Comparison of ENCODE assay signal across 14 cellular contexts in the genomic region with DNA sequence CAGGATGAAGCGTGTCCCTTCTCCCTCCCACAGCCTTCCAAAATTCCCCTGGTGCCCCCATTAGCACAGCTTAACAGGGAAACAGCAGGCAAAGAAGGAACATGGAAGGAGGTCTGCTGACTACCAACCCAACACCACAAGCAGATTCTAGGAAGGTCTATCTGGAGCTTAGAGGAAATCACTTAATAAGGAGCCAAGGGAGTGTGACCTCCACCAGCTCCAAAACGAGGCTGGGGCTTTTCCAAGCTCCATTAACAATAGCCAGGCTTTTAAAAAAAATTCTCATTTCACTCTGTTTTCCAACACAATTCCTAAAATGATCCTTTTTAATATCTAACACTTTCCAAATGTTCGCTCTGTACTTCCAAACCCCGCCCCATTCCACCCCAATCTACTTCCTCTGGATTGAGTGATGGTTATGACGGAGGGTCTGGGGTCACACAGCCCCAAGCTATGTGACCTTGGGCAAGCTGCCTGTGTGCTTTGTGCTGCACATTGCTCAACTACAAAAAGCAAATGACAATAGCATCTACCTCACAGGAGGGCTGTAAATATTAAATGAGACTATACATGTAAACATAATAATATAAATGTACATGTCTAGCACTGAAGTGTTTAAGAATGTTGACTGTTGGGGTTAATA. TPM values are rescaled to one million over a fixed set of nuclear protein-coding genes. Genes with fewer than 3 reads are reported as not detected.
DNase-seq lines count a peak whose midpoint lies in the region; ATAC-seq and TF ChIP-seq lines count a peak whose summit lies in the region.
"Had no signal": no experiment of that assay in that cellular context is flagged by ENCODE, and none has a peak within 500 bp of the region (broad histone marks: within the 10 kb centered on the region; RNA-seq: fewer than 3 reads in every experiment).

No MANE protein-coding gene starts in this region.

- H3K27ac Mint-ChIP-seq in MCF 10A (ENCODE audit: low read depth, unreplicated experiment) (no peak overlapping the region), memory B cell (peak overlapping the region; percentile 22)

- H3K9me3 ChIP-seq in mammary epithelial cell (replicated peaks; ENCODE audit: insufficient read depth, low read length), result no peaks in the 10 kb centered on the region
- no peaks in the 10 kb centered on the region for H3K9me3 ChIP-seq in RWPE2 (ENCODE audit: severe bottlenecking)
- no peaks in the 10 kb centered on the region for H3K9me3 ChIP-seq in uterus

- BruUV-seq in mammary epithelial cell (replicated peaks; lab: Mats Ljungman, UMichigan) (no TSS peak), MCF 10A (replicated peaks; lab: Mats Ljungman, UMichigan) (no TSS peak)

- H3K27me3 ChIP-seq in mammary epithelial cell (ENCODE audit: insufficient read depth, low read length) (no peaks in the 10 kb centered on the region), RWPE2 (ENCODE audit: insufficient read depth, poor library complexity, severe bottlenecking) (no peaks in the 10 kb centered on the region), uterus (no peaks in the 10 kb centered on the region)

- no peak overlapping the region for H3K9ac ChIP-seq in mammary epithelial cell (ENCODE audit: insufficient read depth, low read length)

- no peak overlapping the region for H3K27ac ChIP-seq in mammary epithelial cell (ENCODE audit: insufficient read depth, low read depth, low read length)
- H3K27ac ChIP-seq in RWPE2 (ENCODE audit: poor library complexity, severe bottlenecking), result peak overlapping the region; percentile 64
- no peak overlapping the region for H3K27ac ChIP-seq in uterus

- H3K9me3 Mint-ChIP-seq in MCF 10A (ENCODE audit: unreplicated experiment) (no peaks in the 10 kb centered on the region), memory B cell (no peaks in the 10 kb centered on the region)
- H3K9me3 Mint-ChIP-seq: activated T-cell treated with anti-CD3 and anti-CD28 coated beads, Interleukin-2, amount 50 U/mL, for 24 hours had no signal

- ATAC-seq in RWPE2 (ENCODE audit: low read depth), result no peak
- no peak for ATAC-seq in memory B cell (ENCODE audit: low read depth)
- no peak for ATAC-seq in HG03565 (IDR thresholded peaks at IDR 0.05; ENCODE audit: unreplicated experiment)
- no peak for ATAC-seq in HG02884 (IDR thresholded peaks at IDR 0.05; ENCODE audit: unreplicated experiment)

- intact Hi-C loops in mammary epithelial cell (cut with micrococcal nuclease) (no loop called here), MCF 10A (cut with micrococcal nuclease) (no loop called here), uterus (cut with DNase I; ENCODE audit: low total_unique reads) (no loop called here)

- in situ Hi-C loops in mammary epithelial cell (cut with MboI; ENCODE audit: low sequenced_read_pairs in 2 of 2), result no loop called here

- dilution Hi-C loops in mammary epithelial cell (cut with HindIII; ENCODE audit: low sequenced_read_pairs), result no loop called here

- peaks cover 31% of the 10 kb centered on the region for H3K4me1 ChIP-seq in mammary epithelial cell (ENCODE audit: insufficient read depth, low read length)
- H3K4me1 ChIP-seq in RWPE2 (ENCODE audit: insufficient read depth, poor library complexity, severe bottlenecking), result peaks cover 40% of the 10 kb centered on the region
- H3K4me1 ChIP-seq in uterus, result no peaks in the 10 kb centered on the region

- H2AFZ ChIP-seq in mammary epithelial cell (ENCODE audit: low read depth, low read length), result no peak overlapping the region

- no peak for TF ChIP-seq CTCF in mammary epithelial cell (conservative IDR thresholded peaks at IDR 0.05 in 1 of 2, IDR thresholded peaks at IDR 0.05 in 1 of 2; ENCODE audit: extremely low read depth in 1 of 2, insufficient read depth in 1 of 2, low read depth in 1 of 2, low read length in 2 of 2)
- no peak for TF ChIP-seq CTCF in MCF 10A (IDR thresholded peaks at IDR 0.05; ENCODE audit: unreplicated experiment)
- TF ChIP-seq CTCF in RWPE2 (IDR thresholded peaks at IDR 0.05; ENCODE audit: poor library complexity, severe bottlenecking), result no peak
- no peak for TF ChIP-seq CTCF in uterus (IDR thresholded peaks at IDR 0.05)

- H3K4me3 ChIP-seq in mammary epithelial cell (replicated peaks in 1 of 3; ENCODE audit: insufficient read depth in 1 of 3, low read depth in 2 of 3, low read length in 3 of 3) (no peak overlapping the region), RWPE2 (ENCODE audit: severe bottlenecking) (no peak overlapping the region), uterus (no peak overlapping the region)

- no peaks in the 10 kb centered on the region for H3K27me3 Mint-ChIP-seq in MCF 10A (ENCODE audit: insufficient read depth, unreplicated experiment)
- H3K27me3 Mint-ChIP-seq in memory B cell, result no peaks in the 10 kb centered on the region
- H3K27me3 Mint-ChIP-seq: activated T-cell treated with anti-CD3 and anti-CD28 coated beads, Interleukin-2, amount 50 U/mL, for 24 hours had no signal

- peaks cover 26% of the 10 kb centered on the region for H3K4me1 Mint-ChIP-seq in MCF 10A (ENCODE audit: insufficient read depth, unreplicated experiment)
- H3K4me1 Mint-ChIP-seq in memory B cell, result peaks cover 32% of the 10 kb centered on the region

- POLR2A ChIA-PET in MCF 10A (lab: Yijun Ruan, JAX), result interaction anchor here (1.0 kb wide), 2 partner anchors 9 to 152 kb away, joined by 3 to 4 read pairs; no protein-coding TSS in a partner anchor

- H3K36me3 Mint-ChIP-seq in MCF 10A (ENCODE audit: insufficient read depth, unreplicated experiment) (no peaks in the 10 kb centered on the region), memory B cell (peaks cover 2% of the 10 kb centered on the region)

- H4K20me1 ChIP-seq in mammary epithelial cell (ENCODE audit: insufficient read depth, low read length), result no peaks in the 10 kb centered on the region

- peak overlapping the region; percentile 18 for H3K4me2 ChIP-seq in mammary epithelial cell (ENCODE audit: insufficient read depth, low read depth, low read length)

- H3K36me3 ChIP-seq in mammary epithelial cell (ENCODE audit: insufficient read depth, low read length) (no peaks in the 10 kb centered on the region), RWPE2 (ENCODE audit: low read depth) (no peaks in the 10 kb centered on the region), uterus (no peaks in the 10 kb centered on the region)

- DNase-seq in mammary epithelial cell (no peak), MCF 10A (ENCODE audit: unreplicated experiment) (no peak), RWPE2 (ENCODE audit: low spot score) (no peak), memory B cell (ENCODE audit: low spot score in 2 of 2) (no peak), uterus (peak; percentile 22 to 51), hippocampal formation (lab: John Stamatoyannopoulos, UW) (no peak)
- DNase-seq: activated T-cell treated with anti-CD3 and anti-CD28 coated beads, Interleukin-2, amount 50 U/mL, for 24 hours; amygdala; glutamatergic neuron; NCI-H1092 treated with DMSO at 0.1 percent for 48 hours; occipital lobe; SHP77 treated with DMSO at 0.1 percent for 48 hours had no signal

- WGBS in mammary epithelial cell (ENCODE audit: low coverage, missing lambda C conversion rate), result 71% methylated on average over 5 of the region's 5 CpGs

- no peak for TF ChIP-seq POLR2A in uterus (IDR thresholded peaks at IDR 0.05)

- peaks cover 77% of the 10 kb centered on the region for H3K79me2 ChIP-seq in mammary epithelial cell (ENCODE audit: insufficient read depth, low read length)

- H3K4me3 Mint-ChIP-seq in MCF 10A (ENCODE audit: unreplicated experiment) (no peak overlapping the region), memory B cell (no peak overlapping the region)

- CTCF ChIA-PET in mammary epithelial cell (lab: Charles Lee; ENCODE audit: low non-redundant PET) (no interaction called here), MCF 10A (lab: Yijun Ruan, JAX) (interaction anchor here (0.6 to 1.6 kb wide), 5 partner anchors 10 to 145 kb away, joined by 3 to 4 read pairs (median 3); no protein-coding TSS in a partner anchor)

RNA-seq across cellular contexts. Expression of a gene that starts 55.1 kb away (rescaled TPM):
- total RNA-seq in mammary epithelial cell, result 10 to 100 TPM; 24.8 to 33.7 TPM
- polyA plus RNA-seq in mammary epithelial cell, result 15.9 TPM
- 8.4 TPM for polyA minus RNA-seq in mammary epithelial cell
- total RNA-seq in MCF 10A (2022), result 13.8 and 14.6 TPM in 2 replicates
- total RNA-seq in uterus, result 10 to 100 TPM in 2 of 4 donors, 1 to 10 TPM in 2; 5.0 to 23.6 (median 9.8) TPM

Comparison
In these comparisons a context has a peak if more than half of its experiments do, and no peak if none do; other contexts are left out.
1. DNase-seq: peak in uterus (2 of 2); none in mammary epithelial cell (single experiment), MCF 10A (single experiment), RWPE2 (single experiment), memory B cell (0 of 2) and hippocampal formation (0 of 2).